1 cellular context compared by ENCODE assay signal in genomic region chr6:111357680-111358079, GRCh38.
TF ChIP-seq lines count a peak whose summit lies in the region.

No MANE protein-coding gene starts in this region.

TF ChIP-seq in HepG2, 621 proteins besides CTCF, POLR2A, EP300 and RAD21:
- TF ChIP-seq ZNF281 (CRISPR knock-in tag; IDR thresholded peaks at IDR 0.05; ENCODE audit: borderline replicate concordance) (peak; percentile 26; the same call in 1 of the 2 replicates), TERF1 (CRISPR knock-in tag; IDR thresholded peaks at IDR 0.05) (no peak)
TF ChIP-seq in HepG2: peak in this region for 1.
